In the genomic region with DNA sequence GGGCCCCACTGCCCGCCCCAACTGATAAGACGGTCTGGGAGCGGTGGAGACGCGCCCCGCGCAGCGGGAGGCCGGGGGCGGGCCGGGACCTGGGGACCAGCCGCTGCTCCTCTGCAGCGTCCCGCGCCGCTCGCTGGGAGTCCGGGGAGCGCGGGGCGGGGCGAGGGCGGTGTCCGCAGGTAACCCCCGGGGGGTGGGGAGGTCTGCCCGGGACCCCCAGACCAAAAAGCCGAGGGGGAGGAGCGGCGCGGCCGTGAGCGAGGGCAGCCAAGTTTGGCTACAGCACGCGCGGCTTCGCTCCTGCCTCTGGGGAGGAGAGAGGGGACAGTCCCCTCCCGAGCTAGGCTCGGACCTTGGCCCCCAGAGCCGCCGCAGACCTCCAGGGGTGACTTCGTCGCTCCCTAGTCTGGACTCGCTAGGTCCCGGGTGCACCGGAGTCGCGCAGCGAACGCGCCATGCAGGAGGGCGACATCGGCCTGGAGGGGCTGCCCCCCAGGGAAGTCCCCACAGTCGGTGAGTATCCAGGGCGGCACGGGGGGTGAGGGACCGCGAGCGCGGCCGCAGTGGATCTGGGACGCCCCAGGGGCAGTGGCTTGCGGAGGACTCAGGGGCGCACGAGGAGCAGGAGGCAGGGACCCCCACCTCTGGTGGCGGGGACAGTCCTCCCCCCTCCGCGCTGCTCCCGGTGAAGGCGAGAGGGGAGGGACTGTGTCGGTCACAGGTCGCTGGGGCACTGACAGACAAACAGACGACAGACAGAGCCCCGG, we compare ENCODE assay signal across 12 cellular contexts.
DNase-seq lines count a peak whose midpoint lies in the region; ATAC-seq and TF ChIP-seq lines count a peak whose summit lies in the region.
"Had no signal": no experiment of that assay in that cellular context is flagged by ENCODE, and none has a peak within 500 bp of the region (broad histone marks: within the 10 kb centered on the region; RNA-seq: fewer than 3 reads in every experiment).

No MANE protein-coding gene starts in this region.

- no peak for TF ChIP-seq CTCF in ascending aorta (IDR thresholded peaks at IDR 0.05)
- no peak for TF ChIP-seq CTCF in left ventricle myocardium inferior (IDR thresholded peaks at IDR 0.05; ENCODE audit: borderline replicate concordance)
- no peak for TF ChIP-seq CTCF in uterus (IDR thresholded peaks at IDR 0.05)

- H3K36me3 ChIP-seq in ascending aorta (no peaks in the 10 kb centered on the region), left ventricle myocardium inferior (no peaks in the 10 kb centered on the region), muscle layer of colon (ENCODE audit: insufficient read depth, low read length) (no peaks in the 10 kb centered on the region), uterus (no peaks in the 10 kb centered on the region)

- H3K27ac ChIP-seq in ascending aorta, result peak overlapping the region; percentile 87 to 98
- peak overlapping the region; percentile 76 for H3K27ac ChIP-seq in left ventricle myocardium inferior (replicated peaks)
- peak overlapping the region; percentile 23 for H3K27ac ChIP-seq in muscle layer of colon (ENCODE audit: low read depth, low read length)
- H3K27ac ChIP-seq in uterus, result peak overlapping the region; percentile 42 to 51
- H3K27ac ChIP-seq: RWPE1 had no signal

- intact Hi-C loops in ascending aorta (cut with DNase I) (loop anchor here (2.0 kb wide), 3 partner anchors 19 to 93 kb away; a partner anchor contains a TSS), left ventricle myocardium inferior (cut with micrococcal nuclease) (no loop called here), uterus (cut with DNase I; ENCODE audit: low total_unique reads) (no loop called here)

- H3K4me3 ChIP-seq in ascending aorta (peak overlapping the region; percentile 62 to 74), left ventricle myocardium inferior (peak overlapping the region; percentile 60), muscle layer of colon (ENCODE audit: low read depth in 1 of 2, low read length in 2 of 2) (peak overlapping the region in 1 of 2 donors; percentile 27), uterus (peak overlapping the region; percentile 36 to 37)

- no peaks in the 10 kb centered on the region for H3K27me3 ChIP-seq in ascending aorta
- H3K27me3 ChIP-seq in left ventricle myocardium inferior (ENCODE audit: low read depth), result peaks cover 94% of the 10 kb centered on the region
- H3K27me3 ChIP-seq in muscle layer of colon (ENCODE audit: control insufficient read depth in 1 of 2, insufficient read depth in 2 of 2, low read length in 2 of 2), result peaks cover 10 to 63% of the 10 kb centered on the region in 2 donors
- H3K27me3 ChIP-seq in uterus, result no peaks in the 10 kb centered on the region

- H3K9me3 ChIP-seq in ascending aorta, result no peaks in the 10 kb centered on the region
- no peaks in the 10 kb centered on the region for H3K9me3 ChIP-seq in left ventricle myocardium inferior (replicated peaks)
- H3K9me3 ChIP-seq in muscle layer of colon (ENCODE audit: low read length), result no peaks in the 10 kb centered on the region
- H3K9me3 ChIP-seq in uterus, result no peaks in the 10 kb centered on the region

- H3K4me1 ChIP-seq in ascending aorta (peaks cover 16 to 73% of the 10 kb centered on the region in 2 donors), left ventricle myocardium inferior (peaks cover 31% of the 10 kb centered on the region), muscle layer of colon (ENCODE audit: insufficient read depth, low read length) (no peaks in the 10 kb centered on the region), uterus (no peaks in the 10 kb centered on the region)

- no peak for ATAC-seq in HG02884 (IDR thresholded peaks at IDR 0.05; ENCODE audit: unreplicated experiment)

- TF ChIP-seq POLR2A in uterus (IDR thresholded peaks at IDR 0.05), result no peak

- no peak overlapping the region for H3K9ac ChIP-seq in muscle layer of colon (ENCODE audit: low read length)

- no peak for DNase-seq in ascending aorta (ENCODE audit: low spot score in 2 of 2)
- no peak for DNase-seq in left ventricle myocardium inferior
- DNase-seq in uterus, result no peak
- no peak for DNase-seq in dermis blood vessel endothelial cell
- DNase-seq in NCI-H226, result no peak
- DNase-seq: activated CD4-positive, CD25-positive, alpha-beta regulatory T cell; DMS79; foreskin melanocyte; NCI-H2081 treated with DMSO at 0.1 percent for 48 hours had no signal

Comparison
In these comparisons a context has a peak if more than half of its experiments do, and no peak if none do; other contexts are left out.
1. H3K27ac ChIP-seq: peak in every context shown above with its lines; median percentile 92 in ascending aorta; 76 in left ventricle myocardium inferior; 46 in uterus; 23 in muscle layer of colon.